Comparison of ENCODE assay signal across 13 cellular contexts in genomic region chr1:157390646-157391045, GRCh38.
DNase-seq lines count a peak whose midpoint lies in the region; ATAC-seq and TF ChIP-seq lines count a peak whose summit lies in the region.
"Had no signal": no experiment of that assay in that cellular context is flagged by ENCODE, and none has a peak within 500 bp of the region (broad histone marks: within the 10 kb centered on the region; RNA-seq: fewer than 3 reads in every experiment).

No MANE protein-coding gene starts in this region.

- H4K12ac ChIP-seq in trophoblast cell (ENCODE audit: low read depth, low read length) = no peak overlapping the region

- DNase-seq in GM03348 (ENCODE audit: low spot score) = peak; percentile 81
- DNase-seq in RWPE2 (ENCODE audit: low spot score) = no peak
- DNase-seq in fibroblast of gingiva (ENCODE audit: low read depth) = peak; percentile 23
- peak; percentile 66 to 88 for DNase-seq in trophoblast cell
- no peak for DNase-seq in activated CD4-positive, alpha-beta T cell treated with anti-CD3 and anti-CD28 coated beads, Interleukin-2, amount 10 ng/mL, durations not matched to agents 7 days and 5 days
- DNase-seq in adrenal gland = no peak
- DNase-seq in activated naive CD4-positive, alpha-beta T cell treated with anti-CD3 and anti-CD28 coated beads, Interleukin-2, amount 50 U/mL, for 16 hours = no peak
- DNase-seq: activated CD8-positive, alpha-beta memory T cell treated with anti-CD3 and anti-CD28 coated beads, Interleukin-2, amount 50 U/mL, for 48 hours; NCI-H2029 treated with DMSO at 0.1 percent for 48 hours; OCI-M1 had no signal

- no peak overlapping the region for H2BK120ac ChIP-seq in trophoblast cell (ENCODE audit: insufficient read depth, low read length, poor library complexity)

- no peaks in the 10 kb centered on the region for H3K4me1 Mint-ChIP-seq in activated CD4-positive, alpha-beta T cell treated with anti-CD3 and anti-CD28 coated beads, Interleukin-2, amount 10 ng/mL, durations not matched to agents 7 days and 5 days

- H3K27ac ChIP-seq in RWPE2 (ENCODE audit: poor library complexity, severe bottlenecking) (peak overlapping the region; percentile 44), trophoblast cell (ENCODE audit: low read depth, low read length) (peak overlapping the region; percentile 87), adrenal gland (no peak overlapping the region)
- H3K27ac ChIP-seq: cardiac muscle cell, right atrium auricular region had no signal

- H2AFZ ChIP-seq in trophoblast cell (ENCODE audit: insufficient read depth, low read length, poor library complexity) = no peak overlapping the region

- H3K27me3 ChIP-seq in RWPE2 (ENCODE audit: insufficient read depth, poor library complexity, severe bottlenecking) (peaks cover under 1% of the 10 kb centered on the region), trophoblast cell (ENCODE audit: insufficient read depth, low read length) (no peaks in the 10 kb centered on the region), adrenal gland (no peaks in the 10 kb centered on the region)
- H3K27me3 ChIP-seq: cardiac muscle cell, right atrium auricular region had no signal

- H3K23ac ChIP-seq in trophoblast cell (ENCODE audit: low read length) = no peak overlapping the region

- peak; percentile 97 for ATAC-seq in RWPE2 (ENCODE audit: low read depth)
- ATAC-seq in GM21717 (IDR thresholded peaks at IDR 0.05; ENCODE audit: unreplicated experiment) = no peak

- no peaks in the 10 kb centered on the region for H3K79me2 ChIP-seq in trophoblast cell (ENCODE audit: control insufficient read depth, insufficient read depth, low read length, poor library complexity)

- no peak overlapping the region for H3K4ac ChIP-seq in trophoblast cell (ENCODE audit: low read depth, low read length)

- no peak overlapping the region for H3K4me3 ChIP-seq in RWPE2 (ENCODE audit: severe bottlenecking)
- H3K4me3 ChIP-seq in trophoblast cell (ENCODE audit: low read depth, low read length) = no peak overlapping the region
- no peak overlapping the region for H3K4me3 ChIP-seq in adrenal gland
- H3K4me3 ChIP-seq: cardiac muscle cell, right atrium auricular region had no signal

- POLR2A ChIA-PET in activated CD4-positive, alpha-beta T cell treated with anti-CD3 and anti-CD28 coated beads, Interleukin-2, amount 10 ng/mL, durations not matched to agents 7 days and 5 days (lab: Charles Lee) = no interaction called here

- peaks cover 51% of the 10 kb centered on the region for H3K27me3 Mint-ChIP-seq in activated CD4-positive, alpha-beta T cell treated with anti-CD3 and anti-CD28 coated beads, Interleukin-2, amount 10 ng/mL, durations not matched to agents 7 days and 5 days

- peak overlapping the region; percentile 46 for H3K4me2 ChIP-seq in trophoblast cell (ENCODE audit: low read length)

- H3K4me1 ChIP-seq in RWPE2 (ENCODE audit: insufficient read depth, poor library complexity, severe bottlenecking) (peaks cover 13% of the 10 kb centered on the region), trophoblast cell (ENCODE audit: control insufficient read depth in 1 of 2, insufficient read depth in 2 of 2, low read length in 2 of 2) (peaks cover 11 to 13% of the 10 kb centered on the region in 2 experiments), adrenal gland (replicated peaks in 1 of 2) (no peaks in the 10 kb centered on the region)
- H3K4me1 ChIP-seq: right atrium auricular region had no signal

- H4K91ac ChIP-seq in trophoblast cell (ENCODE audit: low read depth, low read length) = peak overlapping the region; percentile 70

- H2BK12ac ChIP-seq in trophoblast cell (ENCODE audit: low read length) = no peak overlapping the region

- no peaks in the 10 kb centered on the region for H3K9me3 Mint-ChIP-seq in activated CD4-positive, alpha-beta T cell treated with anti-CD3 and anti-CD28 coated beads, Interleukin-2, amount 10 ng/mL, durations not matched to agents 7 days and 5 days

- intact Hi-C loops in adrenal gland (cut with DNase I) = no loop called here

- no peak overlapping the region for H3K14ac ChIP-seq in trophoblast cell (ENCODE audit: low read length)

- no peak for TF ChIP-seq CTCF in RWPE2 (IDR thresholded peaks at IDR 0.05; ENCODE audit: poor library complexity, severe bottlenecking)
- TF ChIP-seq CTCF in adrenal gland (IDR thresholded peaks at IDR 0.05) = no peak

- no peak for TF ChIP-seq POLR2A in adrenal gland (IDR thresholded peaks at IDR 0.05)

- no peaks in the 10 kb centered on the region for H3K36me3 Mint-ChIP-seq in activated CD4-positive, alpha-beta T cell treated with anti-CD3 and anti-CD28 coated beads, Interleukin-2, amount 10 ng/mL, durations not matched to agents 7 days and 5 days (ENCODE audit: low read depth)

- H2BK5ac ChIP-seq in trophoblast cell (ENCODE audit: low read depth, low read length, poor library complexity) = peak overlapping the region; percentile 69

- no peak overlapping the region for H3K18ac ChIP-seq in trophoblast cell (ENCODE audit: low read length)

- H3K27ac Mint-ChIP-seq in activated CD4-positive, alpha-beta T cell treated with anti-CD3 and anti-CD28 coated beads, Interleukin-2, amount 10 ng/mL, durations not matched to agents 7 days and 5 days = no peak overlapping the region

- no CpG with 5 or more reads among the region's 6 CpGs for WGBS in trophoblast cell (ENCODE audit: extremely low coverage, insufficient coverage, insufficient read length)
- 31 to 47% (median 40%) methylated on average over 6 of the region's 6 CpGs for WGBS in adrenal gland, 4 donors

- peak overlapping the region; percentile 17 for H4K8ac ChIP-seq in trophoblast cell (ENCODE audit: low read depth, low read length)

- H3K9me3 ChIP-seq in RWPE2 (ENCODE audit: severe bottlenecking) = peaks cover 6% of the 10 kb centered on the region
- no peaks in the 10 kb centered on the region for H3K9me3 ChIP-seq in trophoblast cell (ENCODE audit: insufficient read depth, low read depth, low read length)
- no peaks in the 10 kb centered on the region for H3K9me3 ChIP-seq in adrenal gland (replicated peaks in 1 of 3)
- H3K9me3 ChIP-seq: right atrium auricular region had no signal

- no peak overlapping the region for H2AK5ac ChIP-seq in trophoblast cell (ENCODE audit: low read length)

- CTCF ChIA-PET in activated CD4-positive, alpha-beta T cell treated with anti-CD3 and anti-CD28 coated beads, Interleukin-2, amount 10 ng/mL, durations not matched to agents 7 days and 5 days (lab: Charles Lee) = no interaction called here

- no peak overlapping the region for H3K9ac ChIP-seq in trophoblast cell (ENCODE audit: low read length)

- no peak overlapping the region for H3K4me3 Mint-ChIP-seq in activated CD4-positive, alpha-beta T cell treated with anti-CD3 and anti-CD28 coated beads, Interleukin-2, amount 10 ng/mL, durations not matched to agents 7 days and 5 days

- no peaks in the 10 kb centered on the region for H3K36me3 ChIP-seq in RWPE2 (ENCODE audit: low read depth)
- H3K36me3 ChIP-seq in trophoblast cell (ENCODE audit: control insufficient read depth in 1 of 2, insufficient read depth in 2 of 2, low read length in 2 of 2) = no peaks in the 10 kb centered on the region
- H3K36me3 ChIP-seq in adrenal gland (replicated peaks in 1 of 2) = no peaks in the 10 kb centered on the region
- H3K36me3 ChIP-seq: cardiac muscle cell, right atrium auricular region had no signal

- peaks cover 12% of the 10 kb centered on the region for H3K79me1 ChIP-seq in trophoblast cell (ENCODE audit: low read length)

Comparison
In these comparisons a context has a peak if more than half of its experiments do, and no peak if none do; other contexts are left out.
1. DNase-seq: peak in GM03348 (single experiment), fibroblast of gingiva (single experiment) and trophoblast cell (2 of 2); none in RWPE2 (single experiment), activated CD4-positive, alpha-beta T cell treated with anti-CD3 and anti-CD28 coated beads, Interleukin-2, amount 10 ng/mL, durations not matched to agents 7 days and 5 days (single experiment), adrenal gland (0 of 7) and activated naive CD4-positive, alpha-beta T cell treated with anti-CD3 and anti-CD28 coated beads, Interleukin-2, amount 50 U/mL, for 16 hours (single experiment).
2. H3K27ac ChIP-seq: peak in RWPE2 (single experiment) and trophoblast cell (single experiment); none in adrenal gland (0 of 5).